Comparison of ENCODE assay signal across 1 cellular context in the genomic region with DNA sequence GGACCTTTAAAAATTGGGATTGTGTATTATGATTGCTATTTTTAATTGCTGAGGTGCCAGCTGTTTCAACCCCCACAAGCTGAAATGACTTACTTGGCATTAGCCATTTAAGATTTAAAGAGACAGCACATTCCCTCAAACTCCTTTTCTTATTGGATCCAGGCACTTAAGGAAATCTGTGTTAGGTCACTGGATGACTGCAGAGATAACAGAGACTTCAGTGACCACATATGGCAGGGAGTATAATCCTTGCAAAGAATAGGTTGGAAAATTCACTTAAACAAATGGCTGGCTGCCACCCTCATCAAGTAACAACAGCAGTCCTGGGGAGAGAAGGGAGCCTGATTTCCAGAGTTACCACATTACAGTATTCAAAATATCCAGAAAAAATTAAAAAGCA.
TF ChIP-seq lines count a peak whose summit lies in the region.

No MANE protein-coding gene starts in this region.

TF ChIP-seq in GM23338, 12 proteins besides CTCF, POLR2A, EP300 and RAD21 (continued from another document):
- TF ChIP-seq, protein P1, sequence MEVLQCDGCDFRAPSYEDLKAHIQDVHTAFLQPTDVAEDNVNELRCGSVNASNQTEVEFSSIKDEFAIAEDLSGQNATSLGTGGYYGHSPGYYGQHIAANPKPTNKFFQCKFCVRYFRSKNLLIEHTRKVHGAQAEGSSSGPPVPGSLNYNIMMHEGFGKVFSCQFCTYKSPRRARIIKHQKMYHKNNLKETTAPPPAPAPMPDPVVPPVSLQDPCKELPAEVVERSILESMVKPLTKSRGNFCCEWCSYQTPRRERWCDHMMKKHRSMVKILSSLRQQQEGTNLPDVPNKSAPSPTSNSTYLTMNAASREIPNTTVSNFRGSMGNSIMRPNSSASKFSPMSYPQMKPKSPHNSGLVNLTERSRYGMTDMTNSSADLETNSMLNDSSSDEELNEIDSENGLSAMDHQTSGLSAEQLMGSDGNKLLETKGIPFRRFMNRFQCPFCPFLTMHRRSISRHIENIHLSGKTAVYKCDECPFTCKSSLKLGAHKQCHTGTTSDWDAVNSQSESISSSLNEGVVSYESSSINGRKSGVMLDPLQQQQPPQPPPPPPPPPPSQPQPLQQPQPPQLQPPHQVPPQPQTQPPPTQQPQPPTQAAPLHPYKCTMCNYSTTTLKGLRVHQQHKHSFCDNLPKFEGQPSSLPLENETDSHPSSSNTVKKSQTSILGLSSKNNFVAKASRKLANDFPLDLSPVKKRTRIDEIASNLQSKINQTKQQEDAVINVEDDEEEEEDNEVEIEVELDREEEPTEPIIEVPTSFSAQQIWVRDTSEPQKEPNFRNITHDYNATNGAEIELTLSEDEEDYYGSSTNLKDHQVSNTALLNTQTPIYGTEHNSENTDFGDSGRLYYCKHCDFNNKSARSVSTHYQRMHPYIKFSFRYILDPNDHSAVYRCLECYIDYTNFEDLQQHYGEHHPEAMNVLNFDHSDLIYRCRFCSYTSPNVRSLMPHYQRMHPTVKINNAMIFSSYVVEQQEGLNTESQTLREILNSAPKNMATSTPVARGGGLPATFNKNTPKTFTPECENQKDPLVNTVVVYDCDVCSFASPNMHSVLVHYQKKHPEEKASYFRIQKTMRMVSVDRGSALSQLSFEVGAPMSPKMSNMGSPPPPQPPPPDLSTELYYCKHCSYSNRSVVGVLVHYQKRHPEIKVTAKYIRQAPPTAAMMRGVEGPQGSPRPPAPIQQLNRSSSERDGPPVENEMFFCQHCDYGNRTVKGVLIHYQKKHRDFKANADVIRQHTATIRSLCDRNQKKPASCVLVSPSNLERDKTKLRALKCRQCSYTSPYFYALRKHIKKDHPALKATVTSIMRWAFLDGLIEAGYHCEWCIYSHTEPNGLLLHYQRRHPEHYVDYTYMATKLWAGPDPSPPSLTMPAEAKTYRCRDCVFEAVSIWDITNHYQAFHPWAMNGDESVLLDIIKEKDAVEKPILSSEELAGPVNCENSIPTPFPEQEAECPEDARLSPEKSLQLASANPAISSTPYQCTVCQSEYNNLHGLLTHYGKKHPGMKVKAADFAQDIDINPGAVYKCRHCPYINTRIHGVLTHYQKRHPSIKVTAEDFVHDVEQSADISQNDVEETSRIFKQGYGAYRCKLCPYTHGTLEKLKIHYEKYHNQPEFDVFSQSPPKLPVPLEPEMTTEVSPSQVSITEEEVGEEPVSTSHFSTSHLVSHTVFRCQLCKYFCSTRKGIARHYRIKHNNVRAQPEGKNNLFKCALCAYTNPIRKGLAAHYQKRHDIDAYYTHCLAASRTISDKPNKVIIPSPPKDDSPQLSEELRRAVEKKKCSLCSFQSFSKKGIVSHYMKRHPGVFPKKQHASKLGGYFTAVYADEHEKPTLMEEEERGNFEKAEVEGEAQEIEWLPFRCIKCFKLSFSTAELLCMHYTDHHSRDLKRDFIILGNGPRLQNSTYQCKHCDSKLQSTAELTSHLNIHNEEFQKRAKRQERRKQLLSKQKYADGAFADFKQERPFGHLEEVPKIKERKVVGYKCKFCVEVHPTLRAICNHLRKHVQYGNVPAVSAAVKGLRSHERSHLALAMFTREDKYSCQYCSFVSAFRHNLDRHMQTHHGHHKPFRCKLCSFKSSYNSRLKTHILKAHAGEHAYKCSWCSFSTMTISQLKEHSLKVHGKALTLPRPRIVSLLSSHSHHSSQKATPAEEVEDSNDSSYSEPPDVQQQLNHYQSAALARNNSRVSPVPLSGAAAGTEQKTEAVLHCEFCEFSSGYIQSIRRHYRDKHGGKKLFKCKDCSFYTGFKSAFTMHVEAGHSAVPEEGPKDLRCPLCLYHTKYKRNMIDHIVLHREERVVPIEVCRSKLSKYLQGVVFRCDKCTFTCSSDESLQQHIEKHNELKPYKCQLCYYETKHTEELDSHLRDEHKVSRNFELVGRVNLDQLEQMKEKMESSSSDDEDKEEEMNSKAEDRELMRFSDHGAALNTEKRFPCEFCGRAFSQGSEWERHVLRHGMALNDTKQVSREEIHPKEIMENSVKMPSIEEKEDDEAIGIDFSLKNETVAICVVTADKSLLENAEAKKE (CRISPR knock-in tag; IDR thresholded peaks at IDR 0.05) = no peak
- TF ChIP-seq JUNB (IDR thresholded peaks at IDR 0.05; ENCODE audit: unreplicated experiment) = no peak
- TF ChIP-seq POLR2AphosphoS5 (IDR thresholded peaks at IDR 0.05; ENCODE audit: low read depth) = no peak
